Comparison of ENCODE assay signal across 28 cellular contexts in genomic region chr4:6491235-6491634, GRCh38. TPM values are rescaled to one million over a fixed set of nuclear protein-coding genes. Genes with fewer than 3 reads are reported as not detected.
"Had no signal": no experiment of that assay in that cellular context is flagged by ENCODE, and none has a peak within 500 bp of the region (broad histone marks: within the 10 kb centered on the region; RNA-seq: fewer than 3 reads in every experiment).

No MANE protein-coding gene starts in this region.

- H3K4me3 ChIP-seq: coronary artery, lower lobe of right lung, psoas muscle, sigmoid colon, testis, tibial artery, upper lobe of left lung, uterus had no signal

- H3K4me1 ChIP-seq: lower lobe of right lung, parathyroid adenoma, psoas muscle, testis, uterus had no signal

- H3K4me3 Mint-ChIP-seq: effector memory CD8-positive, alpha-beta T cell; immature natural killer cell; naive thymus-derived CD8-positive, alpha-beta T cell; nephron progenitor cell; stimulated activated memory B cell treated with anti-CD40 and anti-IgM and Interleukin-4, amounts not matched to agents 10 μg/mL and 1 μg/mL and 100 μg/mL, for 72 hours had no signal

- H3K36me3 Mint-ChIP-seq: immature natural killer cell; stimulated activated memory B cell treated with anti-CD40 and anti-IgM and Interleukin-4, amounts not matched to agents 10 μg/mL and 1 μg/mL and 100 μg/mL, for 72 hours had no signal

- H3K9ac ChIP-seq: parathyroid adenoma had no signal

- H3K4me1 Mint-ChIP-seq: immature natural killer cell; naive thymus-derived CD8-positive, alpha-beta T cell; stimulated activated memory B cell treated with anti-CD40 and anti-IgM and Interleukin-4, amounts not matched to agents 10 μg/mL and 1 μg/mL and 100 μg/mL, for 72 hours had no signal

- H2AFZ ChIP-seq: parathyroid adenoma had no signal

- H3K36me3 ChIP-seq: lower lobe of right lung, sigmoid colon, tibial artery, upper lobe of left lung, uterus had no signal

- H3K9me3 ChIP-seq: testis had no signal

- H3K27ac Mint-ChIP-seq: effector memory CD8-positive, alpha-beta T cell; immature natural killer cell; nephron progenitor cell; stimulated activated memory B cell treated with anti-CD40 and anti-IgM and Interleukin-4, amounts not matched to agents 10 μg/mL and 1 μg/mL and 100 μg/mL, for 72 hours had no signal

- DNase-seq: dermis blood vessel endothelial cell; effector memory CD8-positive, alpha-beta T cell; erythroblast; hypothalamus; immature natural killer cell; islet precursor cell; kidney glomerular epithelial cell; left colon; left ventricle myocardium superior; lower lobe of right lung; naive thymus-derived CD8-positive, alpha-beta T cell; nephron progenitor cell; occipital lobe; psoas muscle; right cardiac atrium; sigmoid colon; stimulated activated CD4-positive, alpha-beta T cell treated with anti-CD3 and anti-CD28 coated beads, Interleukin-4, amount 100 ng/mL, for 24 hours; stimulated activated naive CD8-positive, alpha-beta T cell treated with anti-CD3 and anti-CD28 coated beads, Interleukin-15, Interleukin-2, amounts not matched to agents 100 U/mL and 50 U/mL, for 24 hours; substantia nigra; testis; tibial artery; upper lobe of left lung; uterus had no signal

- ATAC-seq: effector memory CD8-positive, alpha-beta T cell; left colon; left ventricle myocardium superior; lower lobe of right lung; naive thymus-derived CD8-positive, alpha-beta T cell; psoas muscle; right cardiac atrium; stimulated activated memory B cell treated with anti-CD40 and anti-IgM and Interleukin-4, amounts not matched to agents 10 μg/mL and 1 μg/mL and 100 μg/mL, for 72 hours; stimulated activated naive CD8-positive, alpha-beta T cell treated with anti-CD3 and anti-CD28 coated beads, Interleukin-15, Interleukin-2, amounts not matched to agents 100 U/mL and 50 U/mL, for 24 hours had no signal

- H3K27ac ChIP-seq: coronary artery, lower lobe of right lung, parathyroid adenoma, psoas muscle, sigmoid colon, testis, tibial artery, upper lobe of left lung, uterus had no signal

- H3K27me3 ChIP-seq: testis, upper lobe of left lung, uterus had no signal

RNA-seq across cellular contexts. Expression of gene PPP2R2C, which starts 18.8 kb away (rescaled TPM):
- total RNA-seq: fibroblast of villous mesenchyme; lower lobe of right lung; naive thymus-derived CD8-positive, alpha-beta T cell; skeletal muscle tissue had no signal
- polyA plus RNA-seq: immature natural killer cell; naive thymus-derived CD8-positive, alpha-beta T cell had no signal
